ENCODE assay signal across 11 cellular contexts in the genomic region with DNA sequence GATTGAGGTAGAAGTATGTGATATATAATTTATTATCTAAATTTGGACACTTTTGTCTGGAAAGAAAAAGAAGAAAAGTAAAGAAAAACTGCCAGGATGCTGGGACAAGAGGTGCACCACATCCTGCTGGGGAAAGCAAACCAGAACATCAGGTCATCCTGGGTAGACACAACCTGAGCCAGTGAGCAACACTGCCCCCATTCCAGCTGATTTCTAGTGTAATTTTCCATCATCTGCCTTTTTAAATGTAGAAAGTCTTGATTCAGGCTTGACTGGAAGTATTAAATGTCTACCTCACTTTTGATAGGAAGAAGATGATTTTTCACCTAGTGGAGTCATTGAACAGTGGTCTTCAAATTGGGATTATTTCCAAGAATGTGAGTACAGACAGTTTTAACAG.
A peak's percentile ranks its signal among the peaks of the same experiment; 100 is the strongest.
DNase-seq lines count a peak whose midpoint lies in the region; ATAC-seq and TF ChIP-seq lines count a peak whose summit lies in the region.
"Had no signal": no experiment of that assay in that cellular context is flagged by ENCODE, and none has a peak within 500 bp of the region (broad histone marks: within the 10 kb centered on the region; RNA-seq: fewer than 3 reads in every experiment).

No MANE protein-coding gene starts in this region.

- H3K27me3 Mint-ChIP-seq in mesothelial cell of epicardium (ENCODE audit: low read depth): no peaks in the 10 kb centered on the region
- H3K27me3 Mint-ChIP-seq: stimulated activated naive CD8-positive, alpha-beta T cell treated with anti-CD3 and anti-CD28 coated beads, Interleukin-15, Interleukin-2, amounts not matched to agents 100 ng/mL and 50 ng/mL, for 24 hours had no signal

- no peak overlapping the region for H3K4me3 Mint-ChIP-seq in mesothelial cell of epicardium
- H3K4me3 Mint-ChIP-seq: nephron progenitor cell; stimulated activated naive CD8-positive, alpha-beta T cell treated with anti-CD3 and anti-CD28 coated beads, Interleukin-15, Interleukin-2, amounts not matched to agents 100 ng/mL and 50 ng/mL, for 24 hours had no signal

- H3K27ac Mint-ChIP-seq in mesothelial cell of epicardium: peak overlapping the region; percentile 95
- H3K27ac Mint-ChIP-seq: stimulated activated naive CD8-positive, alpha-beta T cell treated with anti-CD3 and anti-CD28 coated beads, Interleukin-15, Interleukin-2, amounts not matched to agents 100 ng/mL and 50 ng/mL, for 24 hours had no signal

- ATAC-seq in GM21717 (IDR thresholded peaks at IDR 0.05; ENCODE audit: unreplicated experiment) (no peak), HG03378 (IDR thresholded peaks at IDR 0.05; ENCODE audit: unreplicated experiment) (no peak)

- peaks cover 25% of the 10 kb centered on the region for H3K9me3 Mint-ChIP-seq in mesothelial cell of epicardium
- H3K9me3 Mint-ChIP-seq: stimulated activated naive CD8-positive, alpha-beta T cell treated with anti-CD3 and anti-CD28 coated beads, Interleukin-15, Interleukin-2, amounts not matched to agents 100 ng/mL and 50 ng/mL, for 24 hours had no signal

- peaks cover 14% of the 10 kb centered on the region for H3K36me3 Mint-ChIP-seq in mesothelial cell of epicardium

- in situ Hi-C loops in astrocyte of the spinal cord (cut with HindIII; ENCODE audit: low sequenced_read_pairs): no loop called here

- TF ChIP-seq CTCF in astrocyte of the spinal cord (IDR thresholded peaks at IDR 0.05; ENCODE audit: low read depth, low read length) (no peak), mesothelial cell of epicardium (IDR thresholded peaks at IDR 0.05; ENCODE audit: unreplicated experiment) (no peak)

- H3K4me3 ChIP-seq in astrocyte of the spinal cord (ENCODE audit: low read depth, low read length): no peak overlapping the region

- H3K4me1 Mint-ChIP-seq in mesothelial cell of epicardium: peaks cover 26% of the 10 kb centered on the region

- DNase-seq in A172 (ENCODE audit: low spot score): peak; percentile 66
- DNase-seq in HK-2 (ENCODE audit: unreplicated experiment): peak; percentile 16
- DNase-seq in astrocyte of the spinal cord (ENCODE audit: low read depth, low spot score): peak; percentile 38
- DNase-seq in mesothelial cell of epicardium (ENCODE audit: low spot score in 2 of 2, unreplicated experiment in 2 of 2): no peak
- DNase-seq in DMS79 treated with DMSO at 0.1 percent for 48 hours (lab: John Stamatoyannopoulos, UW): no peak
- no peak for DNase-seq in hippocampal formation (lab: John Stamatoyannopoulos, UW)
- DNase-seq: nephron progenitor cell, OCI-M1 had no signal

Comparison
In these comparisons a context has a peak if more than half of its experiments do, and no peak if none do; other contexts are left out.
1. DNase-seq: peak in A172 (single experiment), HK-2 (single experiment) and astrocyte of the spinal cord (single experiment); none in mesothelial cell of epicardium (0 of 2), DMS79 treated with DMSO at 0.1 percent for 48 hours (single experiment) and hippocampal formation (0 of 2).